Comparison of ENCODE assay signal across 10 cellular contexts in the genomic region with DNA sequence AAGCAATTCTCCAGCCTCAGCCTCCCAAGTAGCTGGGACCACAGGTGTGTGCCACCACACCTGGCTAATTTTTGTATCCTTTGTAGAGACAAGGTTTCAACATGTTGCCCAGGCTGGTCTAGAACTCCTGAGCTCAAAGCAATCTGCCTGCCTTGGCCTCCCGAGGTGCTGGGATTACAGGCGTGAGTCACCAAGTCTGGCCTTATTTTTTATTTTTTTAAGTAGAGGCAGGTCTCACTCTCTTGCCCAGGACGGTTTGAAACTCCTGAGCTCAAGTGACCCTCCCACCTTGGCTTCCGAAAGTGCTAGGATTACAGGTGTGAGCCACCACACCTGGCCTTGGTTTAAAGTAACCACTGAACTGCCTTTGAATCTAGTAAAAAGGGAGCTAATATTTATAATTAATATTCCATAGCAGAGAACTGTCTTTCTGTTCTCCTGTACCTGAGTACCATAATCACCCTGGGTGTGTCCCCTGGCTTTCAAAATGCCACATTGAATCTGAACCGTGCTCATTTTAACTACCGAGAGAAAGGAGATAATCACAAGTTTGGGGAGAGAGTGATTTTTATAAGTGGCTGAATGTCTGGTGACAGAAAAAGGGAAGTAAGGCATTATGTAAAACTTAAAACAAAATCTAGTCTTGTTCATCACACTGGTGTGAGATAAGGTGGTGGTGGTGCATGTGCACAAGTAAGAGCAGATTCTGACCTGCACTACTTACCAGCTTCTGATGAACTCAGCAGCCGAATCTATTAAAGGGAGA. TPM values are rescaled to one million over a fixed set of nuclear protein-coding genes. Genes with fewer than 3 reads are reported as not detected.
A peak's percentile ranks its signal among the peaks of the same experiment; 100 is the strongest.
DNase-seq lines count a peak whose midpoint lies in the region; ATAC-seq and TF ChIP-seq lines count a peak whose summit lies in the region.
"Had no signal": no experiment of that assay in that cellular context is flagged by ENCODE, and none has a peak within 500 bp of the region (broad histone marks: within the 10 kb centered on the region; RNA-seq: fewer than 3 reads in every experiment).

No MANE protein-coding gene starts in this region.

- no TSS peak for BruUV-seq in Panc1 (replicated peaks; lab: Mats Ljungman, UMichigan)

- peak; percentile 58 for DNase-seq in SIG-M5 treated with dmso at 0.1 percent for 504 hours (lab: John Stamatoyannopoulos, UW; ENCODE audit: unreplicated experiment)
- DNase-seq in SIG-M5 (lab: John Stamatoyannopoulos, UW) = no peak
- no peak for DNase-seq in Panc1 (ENCODE audit: low read depth, low spot score)
- DNase-seq in central memory CD4-positive, alpha-beta T cell = no peak
- no peak for DNase-seq in pons (ENCODE audit: low spot score)
- DNase-seq in dedifferentiated amniotic fluid mesenchymal stem cell (ENCODE audit: extremely low spot score) = no peak
- DNase-seq: activated naive CD4-positive, alpha-beta T cell treated with anti-CD3 and anti-CD28 coated beads for 36 hours; retina had no signal

- CTCF ChIA-PET in Panc1 (lab: Charles Lee) = no interaction called here

- H3K36me3 ChIP-seq in Panc1 (ENCODE audit: control insufficient read depth, insufficient read depth, low read length) = no peaks in the 10 kb centered on the region
- H3K36me3 ChIP-seq in subcutaneous abdominal adipose tissue (ENCODE audit: control insufficient read depth in 5 of 5, insufficient read depth in 5 of 5, low read length in 5 of 5) = peaks cover 0 to 3% (median 0%) of the 10 kb centered on the region in 5 donors

- intact Hi-C loops in Panc1 (cut with micrococcal nuclease; ENCODE audit: unreplicated experiment) = no loop called here

- H3K9me3 ChIP-seq in Panc1 (ENCODE audit: control insufficient read depth, insufficient read depth, low read depth, low read length) = no peaks in the 10 kb centered on the region
- no peaks in the 10 kb centered on the region for H3K9me3 ChIP-seq in subcutaneous abdominal adipose tissue (ENCODE audit: control insufficient read depth in 5 of 5, low read length in 5 of 5)

- peaks cover 17% of the 10 kb centered on the region for H3K4me1 ChIP-seq in Panc1 (ENCODE audit: control insufficient read depth, insufficient read depth, low read length)
- H3K4me1 ChIP-seq in subcutaneous abdominal adipose tissue (ENCODE audit: control insufficient read depth in 5 of 5, insufficient read depth in 5 of 5, low read length in 5 of 5) = peaks cover 0 to 35% (median 31%) of the 10 kb centered on the region in 5 donors

- H3K27me3 ChIP-seq in Panc1 (ENCODE audit: control insufficient read depth, insufficient read depth, low read length) (no peaks in the 10 kb centered on the region), subcutaneous abdominal adipose tissue (ENCODE audit: control insufficient read depth in 5 of 5, insufficient read depth in 4 of 5, low read length in 5 of 5) (no peaks in the 10 kb centered on the region)

- H3K4me3 ChIP-seq in Panc1 (ENCODE audit: low read depth in 2 of 2, low read length in 2 of 2) (no peak overlapping the region), subcutaneous abdominal adipose tissue (ENCODE audit: low read depth in 1 of 5, low read length in 5 of 5) (no peak overlapping the region)

- POLR2A ChIA-PET in Panc1 (lab: Charles Lee) = no interaction called here

- ATAC-seq in HG02938 (IDR thresholded peaks at IDR 0.05; ENCODE audit: unreplicated experiment) (peak; percentile 59), Panc1 (no peak)

- in situ Hi-C loops in Panc1 (cut with HindIII; ENCODE audit: low pct_unique_long_range_greater_than_20kb, low sequenced_read_pairs) = no loop called here

- H3K27ac ChIP-seq in Panc1 (ENCODE audit: low read length) (peak overlapping the region; percentile 19; the same call in 1 of the 2 replicates), subcutaneous abdominal adipose tissue (ENCODE audit: low read depth, low read length) (peak overlapping the region; percentile 18)

- no peak for TF ChIP-seq CTCF in Panc1 (IDR thresholded peaks at IDR 0.05)

- peak overlapping the region in 1 of 5 donors; percentile 44 for H3K9ac ChIP-seq in subcutaneous abdominal adipose tissue (ENCODE audit: low read length in 5 of 5)

RNA-seq across cellular contexts. Expression of gene SPPL3, which starts 56.6 kb away (rescaled TPM):
- 51.1 TPM for total RNA-seq in Panc1 (2021; ENCODE audit: unreplicated experiment)
- 31.4 TPM for polyA plus RNA-seq in Panc1 (2012; ENCODE audit: insufficient read length)
